Comparison of ENCODE assay signal across 17 cellular contexts in genomic region chr16:64356267-64356666, GRCh38.
DNase-seq lines count a peak whose midpoint lies in the region; ATAC-seq and TF ChIP-seq lines count a peak whose summit lies in the region.
"Had no signal": no experiment of that assay in that cellular context is flagged by ENCODE, and none has a peak within 500 bp of the region (broad histone marks: within the 10 kb centered on the region; RNA-seq: fewer than 3 reads in every experiment).

No MANE protein-coding gene starts in this region.

- H3K4me1 ChIP-seq in mammary epithelial cell (ENCODE audit: insufficient read depth, low read length): no peaks in the 10 kb centered on the region
- H3K4me1 ChIP-seq: esophagus squamous epithelium, pancreas had no signal

- no peaks in the 10 kb centered on the region for H3K36me3 Mint-ChIP-seq in MCF 10A (ENCODE audit: insufficient read depth, unreplicated experiment)
- H3K36me3 Mint-ChIP-seq: IgD-negative memory B cell had no signal

- 100% methylated on average over 1 of the region's 1 CpG for WGBS in mammary epithelial cell (ENCODE audit: low coverage, missing lambda C conversion rate)

- dilution Hi-C loops in mammary epithelial cell (cut with HindIII; ENCODE audit: low sequenced_read_pairs): no loop called here

- BruUV-seq in MCF 10A (replicated peaks; lab: Mats Ljungman, UMichigan) (no TSS peak), mammary epithelial cell (replicated peaks; lab: Mats Ljungman, UMichigan) (no TSS peak)

- ATAC-seq in GM21360 (IDR thresholded peaks at IDR 0.05; ENCODE audit: unreplicated experiment): no peak
- ATAC-seq: activated T-cell treated with anti-CD3 and anti-CD28 coated beads, Interleukin-2, amount 50 U/mL, for 72 hours; Right ventricle myocardium inferior had no signal

- H3K36me3 ChIP-seq in mammary epithelial cell (ENCODE audit: insufficient read depth, low read length): no peaks in the 10 kb centered on the region
- H3K36me3 ChIP-seq: cardiac muscle cell, esophagus squamous epithelium, pancreas, WERI-Rb-1 had no signal

- no peaks in the 10 kb centered on the region for H3K27me3 ChIP-seq in mammary epithelial cell (ENCODE audit: insufficient read depth, low read length)
- H3K27me3 ChIP-seq: cardiac muscle cell, esophagus squamous epithelium, pancreas had no signal

- DNase-seq in MCF 10A (ENCODE audit: unreplicated experiment) (peak; percentile 76), mammary epithelial cell (no peak), amniotic stem cell (lab: John Stamatoyannopoulos, UW) (peak; percentile 41), hepatic stellate cell (ENCODE audit: low spot score) (peak; percentile 55), stromal cell of bone marrow (ENCODE audit: low read depth) (peak; percentile 90), NCI-H82 treated with DMSO at 0.1 percent for 48 hours (lab: John Stamatoyannopoulos, UW; ENCODE audit: unreplicated experiment) (no peak)
- DNase-seq in activated CD4-positive, alpha-beta T cell treated with anti-CD3 and anti-CD28 coated beads, Interleukin-2, amount 50 U/mL, for 48 hours: no peak
- DNase-seq: activated T-cell treated with anti-CD3 and anti-CD28 coated beads, Interleukin-2, amount 50 U/mL, for 72 hours; esophagus squamous epithelium; NCI-H2107; pancreas; substantia nigra; WERI-Rb-1 had no signal

- no peak overlapping the region for H3K4me2 ChIP-seq in mammary epithelial cell (ENCODE audit: insufficient read depth, low read depth, low read length)

- no peak overlapping the region for H3K27ac Mint-ChIP-seq in MCF 10A (ENCODE audit: low read depth, unreplicated experiment)
- H3K27ac Mint-ChIP-seq: activated T-cell treated with anti-CD3 and anti-CD28 coated beads, Interleukin-2, amount 50 U/mL, for 72 hours; IgD-negative memory B cell had no signal

- H2AFZ ChIP-seq in mammary epithelial cell (ENCODE audit: low read depth, low read length): no peak overlapping the region

- POLR2A ChIA-PET in MCF 10A (lab: Yijun Ruan, JAX): interaction anchor here (0.6 to 0.9 kb wide), 2 partner anchors 10 to 106 kb away, joined by 3 to 5 read pairs; no protein-coding TSS in a partner anchor

- peaks cover 15% of the 10 kb centered on the region for H3K4me1 Mint-ChIP-seq in MCF 10A (ENCODE audit: insufficient read depth, unreplicated experiment)
- H3K4me1 Mint-ChIP-seq: IgD-negative memory B cell had no signal

- H3K79me2 ChIP-seq in mammary epithelial cell (ENCODE audit: insufficient read depth, low read length): no peaks in the 10 kb centered on the region

- CTCF ChIA-PET in MCF 10A (lab: Yijun Ruan, JAX) (interaction anchor here (0.6 to 0.7 kb wide), 3 partner anchors 86 to 276 kb away, joined by 3 to 4 read pairs (median 3); no protein-coding TSS in a partner anchor), mammary epithelial cell (lab: Charles Lee; ENCODE audit: low non-redundant PET) (no interaction called here)

- no peak for TF ChIP-seq CTCF in MCF 10A (IDR thresholded peaks at IDR 0.05; ENCODE audit: unreplicated experiment)
- no peak for TF ChIP-seq CTCF in mammary epithelial cell (conservative IDR thresholded peaks at IDR 0.05 in 1 of 2, IDR thresholded peaks at IDR 0.05 in 1 of 2; ENCODE audit: extremely low read depth in 1 of 2, insufficient read depth in 1 of 2, low read depth in 1 of 2, low read length in 2 of 2)

- peaks cover 6% of the 10 kb centered on the region for H3K9me3 Mint-ChIP-seq in MCF 10A (ENCODE audit: unreplicated experiment)

- H3K27me3 Mint-ChIP-seq in MCF 10A (ENCODE audit: insufficient read depth, unreplicated experiment): no peaks in the 10 kb centered on the region
- H3K27me3 Mint-ChIP-seq: IgD-negative memory B cell had no signal

- intact Hi-C loops in MCF 10A (cut with micrococcal nuclease) (no loop called here), mammary epithelial cell (cut with micrococcal nuclease) (no loop called here)

- in situ Hi-C loops in mammary epithelial cell (cut with MboI; ENCODE audit: low sequenced_read_pairs in 2 of 2): no loop called here

- H3K27ac ChIP-seq in mammary epithelial cell (ENCODE audit: insufficient read depth, low read depth, low read length): no peak overlapping the region
- H3K27ac ChIP-seq: cardiac muscle cell, esophagus squamous epithelium, pancreas, WERI-Rb-1 had no signal

- H4K20me1 ChIP-seq in mammary epithelial cell (ENCODE audit: insufficient read depth, low read length): no peaks in the 10 kb centered on the region

- H3K4me3 Mint-ChIP-seq in MCF 10A (ENCODE audit: unreplicated experiment): no peak overlapping the region
- H3K4me3 Mint-ChIP-seq: activated T-cell treated with anti-CD3 and anti-CD28 coated beads, Interleukin-2, amount 50 U/mL, for 72 hours; IgD-negative memory B cell had no signal

- H3K4me3 ChIP-seq in mammary epithelial cell (replicated peaks in 1 of 3; ENCODE audit: insufficient read depth in 1 of 3, low read depth in 2 of 3, low read length in 3 of 3): no peak overlapping the region
- H3K4me3 ChIP-seq: cardiac muscle cell, esophagus squamous epithelium, pancreas had no signal

- no peak overlapping the region for H3K9ac ChIP-seq in mammary epithelial cell (ENCODE audit: insufficient read depth, low read length)

- H3K9me3 ChIP-seq in mammary epithelial cell (replicated peaks; ENCODE audit: insufficient read depth, low read length): no peaks in the 10 kb centered on the region
- H3K9me3 ChIP-seq: esophagus squamous epithelium, pancreas had no signal

Comparison
In these comparisons a context has a peak if more than half of its experiments do, and no peak if none do; other contexts are left out.
1. DNase-seq: peak in MCF 10A (single experiment), amniotic stem cell (single experiment), hepatic stellate cell (single experiment) and stromal cell of bone marrow (single experiment); none in mammary epithelial cell (single experiment), activated CD4-positive, alpha-beta T cell treated with anti-CD3 and anti-CD28 coated beads, Interleukin-2, amount 50 U/mL, for 48 hours (0 of 2) and NCI-H82 treated with DMSO at 0.1 percent for 48 hours (single experiment).